In the genomic region with DNA sequence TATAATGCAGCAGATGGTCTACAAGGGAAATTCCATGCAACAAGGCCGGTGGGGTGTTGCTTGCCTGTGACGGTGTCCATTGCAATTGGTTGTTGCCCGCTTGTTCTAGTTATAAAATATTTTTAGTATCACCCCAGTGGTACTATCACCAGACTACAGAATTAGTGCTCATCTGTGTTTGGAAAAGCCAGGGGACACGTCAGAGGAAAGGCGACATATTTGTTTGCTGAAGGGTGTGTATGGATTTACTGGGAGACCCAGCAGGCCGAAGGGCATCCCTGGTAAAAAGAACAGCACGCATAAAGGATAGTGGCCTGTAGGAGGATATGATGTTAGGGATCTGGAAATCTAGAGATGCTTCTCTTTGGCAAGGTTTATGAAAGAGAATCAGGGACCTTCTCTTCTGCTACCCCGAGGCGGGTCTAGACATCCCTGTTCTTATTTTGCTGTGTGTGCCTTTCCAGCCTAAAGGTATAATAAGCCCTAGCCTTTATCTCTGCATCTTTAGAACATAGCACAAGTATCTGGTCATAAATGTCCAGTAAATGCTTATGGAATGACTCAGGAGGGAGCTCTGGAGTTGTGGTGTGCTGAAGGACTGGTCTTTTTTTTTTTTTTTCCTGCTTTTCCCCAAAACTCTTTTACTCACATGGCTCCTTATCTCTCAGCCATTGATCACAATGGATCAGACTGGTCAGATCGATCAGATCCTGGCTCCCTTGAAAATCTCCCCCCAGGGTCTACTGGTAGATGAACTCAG, we compare ENCODE assay signal across 11 cellular contexts.
DNase-seq lines count a peak whose midpoint lies in the region; ATAC-seq and FAIRE-seq lines count a peak whose summit lies in the region.
"Had no signal": no experiment of that assay in that cellular context is flagged by ENCODE, and none has a peak within 500 bp of the region (broad histone marks: within the 10 kb centered on the region; RNA-seq: fewer than 3 reads in every experiment).

No MANE protein-coding gene starts in this region.

- FAIRE-seq in GM19239 (lab: Jason Lieb, UNC): no peak

- no peak overlapping the region for H3K4me3 Mint-ChIP-seq in activated T-cell treated with anti-CD3 and anti-CD28 coated beads, Interleukin-2, amount 50 U/mL, for 4 hours

- no peak for ATAC-seq in activated T-cell treated with anti-CD3 and anti-CD28 coated beads, Interleukin-2, amount 50 U/mL, for 4 hours
- ATAC-seq in GM19328 (IDR thresholded peaks at IDR 0.05; ENCODE audit: unreplicated experiment): no peak

- no peak overlapping the region for H3K4me3 ChIP-seq in mesodermal cell (ENCODE audit: extremely low read depth, insufficient read depth, low read length, poor library complexity, severe bottlenecking)
- H3K4me3 ChIP-seq: transverse colon had no signal

- peaks cover 42% of the 10 kb centered on the region for H3K4me1 ChIP-seq in mesodermal cell (ENCODE audit: control insufficient read depth, insufficient read depth, low read length, poor library complexity, severe bottlenecking)
- H3K4me1 ChIP-seq: parathyroid adenoma, transverse colon had no signal

- no peaks in the 10 kb centered on the region for H3K4me1 Mint-ChIP-seq in activated T-cell treated with anti-CD3 and anti-CD28 coated beads, Interleukin-2, amount 50 U/mL, for 4 hours (ENCODE audit: low read depth)

- H3K9me3 Mint-ChIP-seq in activated T-cell treated with anti-CD3 and anti-CD28 coated beads, Interleukin-2, amount 50 U/mL, for 4 hours: no peaks in the 10 kb centered on the region

- peaks cover 20% of the 10 kb centered on the region for H3K36me3 ChIP-seq in mesodermal cell (ENCODE audit: control insufficient read depth, insufficient read depth, low read length)
- H3K36me3 ChIP-seq: transverse colon had no signal

- peaks cover 5% of the 10 kb centered on the region for H3K9me3 ChIP-seq in mesodermal cell (ENCODE audit: control insufficient read depth, low read length)
- H3K9me3 ChIP-seq: transverse colon had no signal

- peak overlapping the region; percentile 84 for H3K27ac ChIP-seq in mesodermal cell (ENCODE audit: low read depth, low read length, severe bottlenecking)
- H3K27ac ChIP-seq: parathyroid adenoma, transverse colon had no signal

- peaks cover 1% of the 10 kb centered on the region for H3K27me3 Mint-ChIP-seq in activated T-cell treated with anti-CD3 and anti-CD28 coated beads, Interleukin-2, amount 50 U/mL, for 4 hours (ENCODE audit: low read depth)

- no peaks in the 10 kb centered on the region for H3K36me3 Mint-ChIP-seq in activated T-cell treated with anti-CD3 and anti-CD28 coated beads, Interleukin-2, amount 50 U/mL, for 4 hours (ENCODE audit: insufficient read depth)

- DNase-seq in Daoy (ENCODE audit: low read depth): peak; percentile 65
- DNase-seq in NCI-H1694 (lab: John Stamatoyannopoulos, UW): peak; percentile 25
- peak; percentile 84 for DNase-seq in cerebellar cortex (ENCODE audit: low spot score)
- DNase-seq in activated T-cell treated with anti-CD3 and anti-CD28 coated beads, Interleukin-2, amount 50 U/mL, for 4 hours: no peak
- no peak for DNase-seq in GM19239 (ENCODE audit: insufficient read length, low spot score)
- DNase-seq in hypothalamus (lab: John Stamatoyannopoulos, UW): no peak
- DNase-seq: NCI-H524, transverse colon had no signal

- 88 to 97% methylated on average over 5 to 7 of the region's 10 CpGs for WGBS in mesodermal cell (ENCODE audit: insufficient coverage in 2 of 2), 2 experiments

Comparison
In these comparisons a context has a peak if more than half of its experiments do, and no peak if none do; other contexts are left out.
1. DNase-seq: peak in Daoy (single experiment), NCI-H1694 (single experiment) and cerebellar cortex (single experiment); none in activated T-cell treated with anti-CD3 and anti-CD28 coated beads, Interleukin-2, amount 50 U/mL, for 4 hours (single experiment), GM19239 (single experiment) and hypothalamus (0 of 51).